ENCODE assay signal across 21 cellular contexts in genomic region chr22:27973851-27974250, GRCh38. TPM values are rescaled to one million over a fixed set of nuclear protein-coding genes. Genes with fewer than 3 reads are reported as not detected.
DNase-seq lines count a peak whose midpoint lies in the region; ATAC-seq and TF ChIP-seq lines count a peak whose summit lies in the region.
"Had no signal": no experiment of that assay in that cellular context is flagged by ENCODE, and none has a peak within 500 bp of the region (broad histone marks: within the 10 kb centered on the region; RNA-seq: fewer than 3 reads in every experiment).

No MANE protein-coding gene starts in this region.

- H3K4me3 Mint-ChIP-seq in T-helper 2 cell treated with Interferon-gamma antibody and Interleukin-4, amounts not matched to agents 5 μg/mL and 100 μg/mL, for 36 hours = no peak overlapping the region
- no peak overlapping the region for H3K4me3 Mint-ChIP-seq in naive thymus-derived CD8-positive, alpha-beta T cell
- H3K4me3 Mint-ChIP-seq in stimulated activated naive B cell treated with anti-CD40 and anti-IgM and Interleukin-4, amounts not matched to agents 10 μg/mL and 1 μg/mL and 100 μg/mL, for 72 hours = no peak overlapping the region
- H3K4me3 Mint-ChIP-seq: CD4-positive, CD25-positive, alpha-beta regulatory T cell had no signal

- H3K27ac Mint-ChIP-seq in T-helper 2 cell treated with Interferon-gamma antibody and Interleukin-4, amounts not matched to agents 5 μg/mL and 100 μg/mL, for 36 hours = no peak overlapping the region
- no peak overlapping the region for H3K27ac Mint-ChIP-seq in naive thymus-derived CD8-positive, alpha-beta T cell
- no peak overlapping the region for H3K27ac Mint-ChIP-seq in stimulated activated naive B cell treated with anti-CD40 and anti-IgM and Interleukin-4, amounts not matched to agents 10 μg/mL and 1 μg/mL and 100 μg/mL, for 72 hours
- H3K27ac Mint-ChIP-seq: CD4-positive, CD25-positive, alpha-beta regulatory T cell had no signal

- DNase-seq in NCI-H146 (lab: John Stamatoyannopoulos, UW) (peak; percentile 12), NCI-H146 treated with DMSO at 0.1 percent for 48 hours (lab: John Stamatoyannopoulos, UW; ENCODE audit: unreplicated experiment) (no peak), NCI-H2227 (lab: John Stamatoyannopoulos, UW; ENCODE audit: unreplicated experiment) (peak; percentile 57), fibroblast of the aortic adventitia (ENCODE audit: low read depth) (peak; percentile 19), retina (peak; percentile 22)
- DNase-seq in T-helper 2 cell treated with Interferon-gamma antibody and Interleukin-4, amounts not matched to agents 5 μg/mL and 100 μg/mL, for 36 hours (ENCODE audit: low spot score) = no peak
- no peak for DNase-seq in naive thymus-derived CD8-positive, alpha-beta T cell
- no peak for DNase-seq in stimulated activated naive B cell treated with anti-CD40 and anti-IgM and Interleukin-4, amounts not matched to agents 10 μg/mL and 1 μg/mL and 100 μg/mL, for 72 hours
- DNase-seq: 8988T; BE2C; CD4-positive, CD25-positive, alpha-beta regulatory T cell; COR-L47; DMS153; GDM1; GM23248; NCI-H1436; NCI-H2029 treated with DMSO at 0.1 percent for 48 hours; NCI-H510A; Peyer's patch had no signal

- H3K36me3 Mint-ChIP-seq in T-helper 2 cell treated with Interferon-gamma antibody and Interleukin-4, amounts not matched to agents 5 μg/mL and 100 μg/mL, for 36 hours (ENCODE audit: low read depth) = no peaks in the 10 kb centered on the region
- peaks cover 14 to 36% (median 15%) of the 10 kb centered on the region in 3 donors for H3K36me3 Mint-ChIP-seq in naive thymus-derived CD8-positive, alpha-beta T cell
- H3K36me3 Mint-ChIP-seq in stimulated activated naive B cell treated with anti-CD40 and anti-IgM and Interleukin-4, amounts not matched to agents 10 μg/mL and 1 μg/mL and 100 μg/mL, for 72 hours = peaks cover 3 to 14% of the 10 kb centered on the region in 2 donors

- no peaks in the 10 kb centered on the region for H3K27me3 Mint-ChIP-seq in T-helper 2 cell treated with Interferon-gamma antibody and Interleukin-4, amounts not matched to agents 5 μg/mL and 100 μg/mL, for 36 hours (ENCODE audit: low read depth)
- no peaks in the 10 kb centered on the region for H3K27me3 Mint-ChIP-seq in naive thymus-derived CD8-positive, alpha-beta T cell
- no peaks in the 10 kb centered on the region for H3K27me3 Mint-ChIP-seq in stimulated activated naive B cell treated with anti-CD40 and anti-IgM and Interleukin-4, amounts not matched to agents 10 μg/mL and 1 μg/mL and 100 μg/mL, for 72 hours
- H3K27me3 Mint-ChIP-seq: CD4-positive, CD25-positive, alpha-beta regulatory T cell had no signal

- no peak overlapping the region for H3K4me3 ChIP-seq in fibroblast of the aortic adventitia (ENCODE audit: low read depth, low read length)
- H3K4me3 ChIP-seq: GM23248, Peyer's patch, SJSA1 had no signal

- TF ChIP-seq CTCF in fibroblast of the aortic adventitia (IDR thresholded peaks at IDR 0.05; ENCODE audit: insufficient read depth, low read length) = no peak

- peaks cover 3% of the 10 kb centered on the region for H3K9me3 Mint-ChIP-seq in T-helper 2 cell treated with Interferon-gamma antibody and Interleukin-4, amounts not matched to agents 5 μg/mL and 100 μg/mL, for 36 hours
- peaks cover 0 to 11% (median 2%) of the 10 kb centered on the region in 9 donors for H3K9me3 Mint-ChIP-seq in naive thymus-derived CD8-positive, alpha-beta T cell
- peaks cover 0 to 3% of the 10 kb centered on the region in 2 donors for H3K9me3 Mint-ChIP-seq in stimulated activated naive B cell treated with anti-CD40 and anti-IgM and Interleukin-4, amounts not matched to agents 10 μg/mL and 1 μg/mL and 100 μg/mL, for 72 hours

- no peaks in the 10 kb centered on the region for H3K4me1 Mint-ChIP-seq in T-helper 2 cell treated with Interferon-gamma antibody and Interleukin-4, amounts not matched to agents 5 μg/mL and 100 μg/mL, for 36 hours (ENCODE audit: low read depth)
- peaks cover 2 to 6% (median 3%) of the 10 kb centered on the region in 4 donors for H3K4me1 Mint-ChIP-seq in naive thymus-derived CD8-positive, alpha-beta T cell
- H3K4me1 Mint-ChIP-seq in stimulated activated naive B cell treated with anti-CD40 and anti-IgM and Interleukin-4, amounts not matched to agents 10 μg/mL and 1 μg/mL and 100 μg/mL, for 72 hours = no peaks in the 10 kb centered on the region

- POLR2A ChIA-PET in naive thymus-derived CD8-positive, alpha-beta T cell (lab: Charles Lee) = no interaction called here

- ATAC-seq in naive thymus-derived CD8-positive, alpha-beta T cell = no peak
- no peak for ATAC-seq in stimulated activated naive B cell treated with anti-CD40 and anti-IgM and Interleukin-4, amounts not matched to agents 10 μg/mL and 1 μg/mL and 100 μg/mL, for 72 hours (replicated peaks)
- ATAC-seq: HCT116 had no signal

RNA-seq across cellular contexts. Expression of gene PITPNB, which starts 54.8 kb away (rescaled TPM):
- total RNA-seq in fibroblast of the aortic adventitia (ENCODE audit: low replicate concordance) = 22.1 and 26.8 TPM in 2 replicates
- 10 to 100 TPM; 59.9 to 76.2 TPM for total RNA-seq in naive thymus-derived CD8-positive, alpha-beta T cell
- polyA plus RNA-seq in naive thymus-derived CD8-positive, alpha-beta T cell = 10 to 100 TPM; 58.7 to 60.2 (median 59.0) TPM

Comparison
In these comparisons a context has a peak if more than half of its experiments do, and no peak if none do; other contexts are left out.
1. DNase-seq: peak in NCI-H146 (single experiment), NCI-H2227 (single experiment), fibroblast of the aortic adventitia (single experiment) and retina (single experiment); none in NCI-H146 treated with DMSO at 0.1 percent for 48 hours (single experiment), T-helper 2 cell treated with Interferon-gamma antibody and Interleukin-4, amounts not matched to agents 5 μg/mL and 100 μg/mL, for 36 hours (single experiment), naive thymus-derived CD8-positive, alpha-beta T cell (0 of 10) and stimulated activated naive B cell treated with anti-CD40 and anti-IgM and Interleukin-4, amounts not matched to agents 10 μg/mL and 1 μg/mL and 100 μg/mL, for 72 hours (single experiment).